In genomic region chr18:48836231-48836805, GRCh38 we compare ENCODE assay signal across 21 cellular contexts.
A peak's percentile ranks its signal among the peaks of the same experiment; 100 is the strongest.
DNase-seq lines count a peak whose midpoint lies in the region; ATAC-seq and TF ChIP-seq lines count a peak whose summit lies in the region.
"Had no signal": no experiment of that assay in that cellular context is flagged by ENCODE, and none has a peak within 500 bp of the region (broad histone marks: within the 10 kb centered on the region; RNA-seq: fewer than 3 reads in every experiment).

No MANE protein-coding gene starts in this region.

- TF ChIP-seq POLR2A in spleen (IDR thresholded peaks at IDR 0.05) (no peak), erythroblast (IDR thresholded peaks at IDR 0.05; ENCODE audit: low read length) (no peak)

- no peaks in the 10 kb centered on the region for H3K27me3 Mint-ChIP-seq in activated CD4-positive, alpha-beta T cell treated with anti-CD3 and anti-CD28 coated beads, Interleukin-2, amount 10 ng/mL, durations not matched to agents 7 days and 5 days
- H3K27me3 Mint-ChIP-seq in effector memory CD8-positive, alpha-beta T cell = no peaks in the 10 kb centered on the region
- H3K27me3 Mint-ChIP-seq: progenitor cell of endocrine pancreas had no signal

- no peak for ATAC-seq in effector memory CD8-positive, alpha-beta T cell (replicated peaks)

- DNase-seq in activated CD4-positive, alpha-beta T cell treated with anti-CD3 and anti-CD28 coated beads, Interleukin-2, amount 10 ng/mL, durations not matched to agents 7 days and 5 days = no peak
- no peak for DNase-seq in activated CD4-positive, alpha-beta T cell treated with anti-CD3 and anti-CD28 coated beads, Interleukin-2, amount 50 U/mL, for 1 hour
- DNase-seq in RWPE1 (ENCODE audit: low spot score) (no peak), spleen (peak; percentile 66), dedifferentiated amniotic fluid mesenchymal stem cell (ENCODE audit: extremely low spot score) (no peak), erythroblast (lab: John Stamatoyannopoulos, UW) (no peak)
- DNase-seq in effector memory CD8-positive, alpha-beta T cell = no peak
- DNase-seq in effector CD8-positive, alpha-beta T cell (lab: John Stamatoyannopoulos, UW) = no peak
- DNase-seq: DMS153; mammary epithelial cell; naive B cell; NCI-H1436; NCI-H2171 treated with DMSO at 0.1 percent for 48 hours; NCI-H748 treated with DMSO at 0.1 percent for 48 hours; OCI-M1; stimulated activated CD4-positive, alpha-beta T cell treated with anti-CD3 and anti-CD28 coated beads, Interleukin-4, amount 100 ng/mL, for 24 hours had no signal

- H3K27ac ChIP-seq in RWPE1 (peak overlapping the region; percentile 93; the same call in 1 of the 2 replicates), spleen (peak overlapping the region in 3 of 8 donors; percentile 36 to 89 (median 79))
- H3K27ac ChIP-seq: C4-2B, cardiac muscle cell, suprapubic skin had no signal

- H3K4me3 Mint-ChIP-seq in activated CD4-positive, alpha-beta T cell treated with anti-CD3 and anti-CD28 coated beads, Interleukin-2, amount 10 ng/mL, durations not matched to agents 7 days and 5 days = no peak overlapping the region
- H3K4me3 Mint-ChIP-seq in effector memory CD8-positive, alpha-beta T cell = peak overlapping the region; percentile 88 to 95

- POLR2A ChIA-PET in activated CD4-positive, alpha-beta T cell treated with anti-CD3 and anti-CD28 coated beads, Interleukin-2, amount 10 ng/mL, durations not matched to agents 7 days and 5 days (lab: Charles Lee) = interaction anchor here (0.6 kb wide), 1 partner anchor 1036 kb away, joined by 3 read pairs; no protein-coding TSS in a partner anchor
- POLR2A ChIA-PET in RWPE1 (lab: Yijun Ruan, JAX; ENCODE audit: low non-redundant PET) = no interaction called here

- intact Hi-C loops in spleen (cut with DNase I; ENCODE audit: low total_unique reads) = no loop called here

- no peaks in the 10 kb centered on the region for H3K36me3 ChIP-seq in spleen
- H3K36me3 ChIP-seq: cardiac muscle cell, suprapubic skin had no signal

- H3K36me3 Mint-ChIP-seq in activated CD4-positive, alpha-beta T cell treated with anti-CD3 and anti-CD28 coated beads, Interleukin-2, amount 10 ng/mL, durations not matched to agents 7 days and 5 days (ENCODE audit: low read depth) = no peaks in the 10 kb centered on the region
- H3K36me3 Mint-ChIP-seq in effector memory CD8-positive, alpha-beta T cell (ENCODE audit: insufficient read depth) = peaks cover 37% of the 10 kb centered on the region
- H3K36me3 Mint-ChIP-seq: naive B cell had no signal

- no peaks in the 10 kb centered on the region for H3K27me3 ChIP-seq in spleen (replicated peaks in 1 of 7)
- H3K27me3 ChIP-seq: cardiac muscle cell, suprapubic skin had no signal

- CTCF ChIA-PET in activated CD4-positive, alpha-beta T cell treated with anti-CD3 and anti-CD28 coated beads, Interleukin-2, amount 10 ng/mL, durations not matched to agents 7 days and 5 days (lab: Charles Lee) = interaction anchor here (1.2 to 2.0 kb wide), 4 partner anchors 9 to 16 kb away, joined by 3 to 6 read pairs (median 3); no protein-coding TSS in a partner anchor
- CTCF ChIA-PET in RWPE1 (lab: Yijun Ruan, JAX) = interaction anchor here (0.6 kb wide), 2 partner anchors 79 to 193 kb away, joined by 3 read pairs; no protein-coding TSS in a partner anchor

- H3K9me3 ChIP-seq in spleen = no peaks in the 10 kb centered on the region
- H3K9me3 ChIP-seq: suprapubic skin had no signal

- TF ChIP-seq CTCF in RWPE1 (conservative IDR thresholded peaks at IDR 0.05; ENCODE audit: low read depth) = no peak
- no peak for TF ChIP-seq CTCF in spleen (IDR thresholded peaks at IDR 0.05 in 8 of 11, conservative IDR thresholded peaks at IDR 0.05 in 3 of 11)

- no peak overlapping the region for H3K4me3 ChIP-seq in spleen
- H3K4me3 ChIP-seq: cardiac muscle cell, skin epidermis, suprapubic skin had no signal

- peak overlapping the region; percentile 48 for H3K27ac Mint-ChIP-seq in activated CD4-positive, alpha-beta T cell treated with anti-CD3 and anti-CD28 coated beads, Interleukin-2, amount 10 ng/mL, durations not matched to agents 7 days and 5 days
- H3K27ac Mint-ChIP-seq in effector memory CD8-positive, alpha-beta T cell = peak overlapping the region; percentile 95 to 100
- H3K27ac Mint-ChIP-seq: progenitor cell of endocrine pancreas had no signal

- H3K4me1 Mint-ChIP-seq in activated CD4-positive, alpha-beta T cell treated with anti-CD3 and anti-CD28 coated beads, Interleukin-2, amount 10 ng/mL, durations not matched to agents 7 days and 5 days = peaks cover 78% of the 10 kb centered on the region
- H3K4me1 Mint-ChIP-seq in effector memory CD8-positive, alpha-beta T cell (ENCODE audit: low read depth in 2 of 2) = peaks cover 85 to 88% of the 10 kb centered on the region in 2 donors

- H3K4me1 ChIP-seq in spleen = peaks cover 29 to 100% (median 61%) of the 10 kb centered on the region in 6 donors

- no peaks in the 10 kb centered on the region for H3K9me3 Mint-ChIP-seq in activated CD4-positive, alpha-beta T cell treated with anti-CD3 and anti-CD28 coated beads, Interleukin-2, amount 10 ng/mL, durations not matched to agents 7 days and 5 days
- H3K9me3 Mint-ChIP-seq in effector memory CD8-positive, alpha-beta T cell = no peaks in the 10 kb centered on the region
- H3K9me3 Mint-ChIP-seq: naive B cell had no signal

- WGBS in spleen, 5 donors = 63 to 100% (median 96%) methylated on average over 2 to 4 of the region's 4 CpGs
